ENCODE assay signal across 17 cellular contexts in genomic region chr16:15141586-15141985, GRCh38. TPM values are rescaled to one million over a fixed set of nuclear protein-coding genes. Genes with fewer than 3 reads are reported as not detected.
A peak's percentile ranks its signal among the peaks of the same experiment; 100 is the strongest.
DNase-seq lines count a peak whose midpoint lies in the region; ATAC-seq and TF ChIP-seq lines count a peak whose summit lies in the region.
"Had no signal": no experiment of that assay in that cellular context is flagged by ENCODE, and none has a peak within 500 bp of the region (broad histone marks: within the 10 kb centered on the region; RNA-seq: fewer than 3 reads in every experiment).

No MANE protein-coding gene starts in this region.

- peak overlapping the region; percentile 71 for H3K27ac Mint-ChIP-seq in central memory CD8-positive, alpha-beta T cell (ENCODE audit: low read depth)
- H3K27ac Mint-ChIP-seq in activated T-cell treated with anti-CD3 and anti-CD28 coated beads, Interleukin-2, amount 50 U/mL, for 24 hours, result no peak overlapping the region
- H3K27ac Mint-ChIP-seq: activated naive CD8-positive, alpha-beta T cell; memory B cell had no signal

- H4K8ac ChIP-seq in neuronal stem cell (ENCODE audit: low read depth, low read length), result no peak overlapping the region

- no peaks in the 10 kb centered on the region for H3K27me3 ChIP-seq in HUES6 (ENCODE audit: control insufficient read depth, insufficient read depth, low read length)
- no peaks in the 10 kb centered on the region for H3K27me3 ChIP-seq in neuronal stem cell (ENCODE audit: control insufficient read depth in 3 of 3, insufficient read depth in 3 of 3, low read depth in 1 of 3, low read length in 3 of 3)
- H3K27me3 ChIP-seq in thoracic aorta (replicated peaks; ENCODE audit: insufficient read depth), result no peaks in the 10 kb centered on the region
- H3K27me3 ChIP-seq: cardiac muscle cell, heart left ventricle had no signal

- ATAC-seq in central memory CD8-positive, alpha-beta T cell (replicated peaks; ENCODE audit: extremely low read depth, poor library complexity, severe bottlenecking), result no peak
- ATAC-seq in thoracic aorta (ENCODE audit: insufficient number of reproducible peaks, low FRiP score, low read depth) (no peak), HG03108 (IDR thresholded peaks at IDR 0.05; ENCODE audit: unreplicated experiment) (no peak)
- ATAC-seq: activated T-cell treated with anti-CD3 and anti-CD28 coated beads, Interleukin-2, amount 50 U/mL, for 4 hours had no signal

- no peak overlapping the region for H3K4me2 ChIP-seq in neuronal stem cell (ENCODE audit: insufficient read depth, low read length, poor library complexity, severe bottlenecking)

- peaks cover 16% of the 10 kb centered on the region for H3K79me1 ChIP-seq in neuronal stem cell (ENCODE audit: low read depth, low read length)

- TF ChIP-seq CTCF in thoracic aorta (IDR thresholded peaks at IDR 0.05), result no peak

- H3K4me1 ChIP-seq in HUES6 (ENCODE audit: control insufficient read depth, insufficient read depth, low read length) (peaks cover 34% of the 10 kb centered on the region), neuronal stem cell (ENCODE audit: control insufficient read depth in 2 of 2, insufficient read depth in 1 of 2, low read depth in 1 of 2, low read length in 2 of 2) (peaks cover 4 to 13% of the 10 kb centered on the region in 2 donors), thoracic aorta (ENCODE audit: control insufficient read depth in 1 of 2, low read depth in 2 of 2) (peaks cover 29 to 51% of the 10 kb centered on the region in 2 donors)

- no peak overlapping the region for H3K4me3 ChIP-seq in HUES6 (ENCODE audit: low read depth, low read length)
- no peak overlapping the region for H3K4me3 ChIP-seq in neuronal stem cell (ENCODE audit: low read length in 2 of 2)
- H3K4me3 ChIP-seq in thoracic aorta, result peak overlapping the region; percentile 68
- H3K4me3 ChIP-seq: cardiac muscle cell had no signal

- no peak overlapping the region for H3K23ac ChIP-seq in neuronal stem cell (ENCODE audit: low read depth, low read length, poor library complexity)

- H2AFZ ChIP-seq in neuronal stem cell (ENCODE audit: low read length), result no peak overlapping the region

- no peak overlapping the region for H2BK5ac ChIP-seq in neuronal stem cell (ENCODE audit: low read length)

- no peaks in the 10 kb centered on the region for H3K36me3 ChIP-seq in HUES6 (ENCODE audit: control insufficient read depth, insufficient read depth, low read length)
- no peaks in the 10 kb centered on the region for H3K36me3 ChIP-seq in neuronal stem cell (replicated peaks in 1 of 2; ENCODE audit: control insufficient read depth in 2 of 2, insufficient read depth in 2 of 2, low read length in 2 of 2)
- H3K36me3 ChIP-seq in thoracic aorta, result no peaks in the 10 kb centered on the region
- H3K36me3 ChIP-seq: cardiac muscle cell, heart left ventricle had no signal

- H3K9ac ChIP-seq in HUES6 (ENCODE audit: low read length) (peak overlapping the region; percentile 31), neuronal stem cell (ENCODE audit: low read depth, low read length, poor library complexity) (no peak overlapping the region)

- H3K4ac ChIP-seq in neuronal stem cell (ENCODE audit: low read length), result no peak overlapping the region

- H3K9me3 Mint-ChIP-seq in central memory CD8-positive, alpha-beta T cell, result no peaks in the 10 kb centered on the region
- H3K9me3 Mint-ChIP-seq in activated T-cell treated with anti-CD3 and anti-CD28 coated beads, Interleukin-2, amount 50 U/mL, for 24 hours, result no peaks in the 10 kb centered on the region
- H3K9me3 Mint-ChIP-seq: activated T-cell treated with anti-CD3 and anti-CD28 coated beads, Interleukin-2, amount 50 U/mL, for 4 hours; memory B cell had no signal

- no peak overlapping the region for H4K91ac ChIP-seq in neuronal stem cell (ENCODE audit: low read depth, low read length, poor library complexity)

- H3K27ac ChIP-seq in HUES6 (ENCODE audit: low read depth, low read length), result no peak overlapping the region
- no peak overlapping the region for H3K27ac ChIP-seq in neuronal stem cell (replicated peaks; ENCODE audit: low read length)
- peak overlapping the region; percentile 80 to 99 for H3K27ac ChIP-seq in thoracic aorta
- H3K27ac ChIP-seq: cardiac muscle cell had no signal

- no CpG with 5 or more reads among the region's 15 CpGs for WGBS in neuronal stem cell (ENCODE audit: extremely low coverage in 2 of 2, insufficient read length in 2 of 2, insufficient replicate concordance in 1 of 2), 2 donors

- H2BK12ac ChIP-seq in neuronal stem cell (ENCODE audit: low read length), result no peak overlapping the region

- no peak overlapping the region for H2BK120ac ChIP-seq in neuronal stem cell (ENCODE audit: low read depth, low read length)

- no peak for DNase-seq in central memory CD8-positive, alpha-beta T cell (ENCODE audit: low spot score in 2 of 2)
- DNase-seq in neuronal stem cell (ENCODE audit: low spot score) (no peak), thoracic aorta (ENCODE audit: low spot score) (no peak), OCI-M2 (lab: John Stamatoyannopoulos, UW; ENCODE audit: unreplicated experiment) (no peak), DMS153 treated with DMSO at 0.1 percent for 48 hours (lab: John Stamatoyannopoulos, UW; ENCODE audit: unreplicated experiment) (no peak)
- no peak for DNase-seq in activated T-cell treated with anti-CD3 and anti-CD28 coated beads, Interleukin-2, amount 50 U/mL, for 24 hours
- DNase-seq: activated T-cell treated with anti-CD3 and anti-CD28 coated beads, Interleukin-2, amount 50 U/mL, for 4 hours; COR-L47; NCI-H1930; NCI-H510A; stimulated activated naive CD4-positive, alpha-beta T cell had no signal

- no peak overlapping the region for H2BK15ac ChIP-seq in neuronal stem cell (ENCODE audit: low read length)

- H3K18ac ChIP-seq in neuronal stem cell (ENCODE audit: low read length), result peak overlapping the region; percentile 2

- H3K9me3 ChIP-seq in HUES6 (ENCODE audit: control insufficient read depth, insufficient read depth, low read depth, low read length) (no peaks in the 10 kb centered on the region), neuronal stem cell (replicated peaks in 1 of 2; ENCODE audit: control insufficient read depth in 2 of 2, insufficient read depth in 1 of 2, low read depth in 1 of 2, low read length in 2 of 2) (no peaks in the 10 kb centered on the region), thoracic aorta (no peaks in the 10 kb centered on the region)
- H3K9me3 ChIP-seq: heart left ventricle had no signal

- H3K4me1 Mint-ChIP-seq in central memory CD8-positive, alpha-beta T cell, result no peaks in the 10 kb centered on the region
- peaks cover 6% of the 10 kb centered on the region for H3K4me1 Mint-ChIP-seq in activated T-cell treated with anti-CD3 and anti-CD28 coated beads, Interleukin-2, amount 50 U/mL, for 24 hours (ENCODE audit: low read depth)

- H3K14ac ChIP-seq in neuronal stem cell (ENCODE audit: low read length), result no peak overlapping the region

- H3K36me3 Mint-ChIP-seq in central memory CD8-positive, alpha-beta T cell (ENCODE audit: insufficient read depth), result peaks cover 6% of the 10 kb centered on the region
- H3K36me3 Mint-ChIP-seq in activated T-cell treated with anti-CD3 and anti-CD28 coated beads, Interleukin-2, amount 50 U/mL, for 24 hours (ENCODE audit: low read depth), result no peaks in the 10 kb centered on the region
- H3K36me3 Mint-ChIP-seq: activated naive CD8-positive, alpha-beta T cell; memory B cell had no signal

- peak overlapping the region; percentile 52 for H2AK5ac ChIP-seq in neuronal stem cell (ENCODE audit: low read depth, low read length)

- no peaks in the 10 kb centered on the region for H3K27me3 Mint-ChIP-seq in central memory CD8-positive, alpha-beta T cell
- no peaks in the 10 kb centered on the region for H3K27me3 Mint-ChIP-seq in activated T-cell treated with anti-CD3 and anti-CD28 coated beads, Interleukin-2, amount 50 U/mL, for 24 hours
- H3K27me3 Mint-ChIP-seq: activated naive CD8-positive, alpha-beta T cell; memory B cell had no signal

- no peak overlapping the region for H3K4me3 Mint-ChIP-seq in central memory CD8-positive, alpha-beta T cell
- no peak overlapping the region for H3K4me3 Mint-ChIP-seq in activated T-cell treated with anti-CD3 and anti-CD28 coated beads, Interleukin-2, amount 50 U/mL, for 24 hours
- H3K4me3 Mint-ChIP-seq: activated naive CD8-positive, alpha-beta T cell; activated T-cell treated with anti-CD3 and anti-CD28 coated beads, Interleukin-2, amount 50 U/mL, for 4 hours; memory B cell had no signal

RNA-seq across cellular contexts. Expression of gene RRN3, which starts 47.5 kb away (rescaled TPM):
- polyA plus RNA-seq in neuronal stem cell (2013, experiment 1 of 2), result 12.3 TPM
- 12.8 TPM for polyA plus RNA-seq in neuronal stem cell (2013, experiment 2 of 2)
- 10 to 100 TPM; 25.0 to 30.2 TPM for total RNA-seq in thoracic aorta

Comparison
In these comparisons a context has a peak if more than half of its experiments do, and no peak if none do; other contexts are left out.
1. H3K27ac ChIP-seq: peak in thoracic aorta (2 of 2); none in HUES6 (single experiment) and neuronal stem cell (single experiment).